8 cellular contexts compared by ENCODE assay signal in genomic region chr16:89922477-89922883, GRCh38. TPM values are rescaled to one million over a fixed set of nuclear protein-coding genes. Genes with fewer than 3 reads are reported as not detected.
DNase-seq lines count a peak whose midpoint lies in the region; ATAC-seq and TF ChIP-seq lines count a peak whose summit lies in the region.

No MANE protein-coding gene starts in this region.

- no peaks in the 10 kb centered on the region for H3K27me3 ChIP-seq in GM23248 (replicated peaks; ENCODE audit: insufficient read depth)

- H3K4me3 ChIP-seq in AG04449 (ENCODE audit: low read depth, low read length): peak overlapping the region; percentile 83
- H3K4me3 ChIP-seq in GM23248: peak overlapping the region; percentile 89
- peak overlapping the region; percentile 76 to 85 for H3K4me3 ChIP-seq in cardiac fibroblast (replicated peaks in 1 of 2; ENCODE audit: low read depth in 2 of 2, low read length in 2 of 2)
- peak overlapping the region; percentile 45 to 68 (median 50) for H3K4me3 ChIP-seq in skin epidermis

- H3K4me2 ChIP-seq in GM23248 (ENCODE audit: unreplicated experiment): peak overlapping the region; percentile 99

- H3K36me3 ChIP-seq in GM23248 (ENCODE audit: low read depth): no peaks in the 10 kb centered on the region

- H2AFZ ChIP-seq in GM23248: peak overlapping the region; percentile 74

- H4K20me1 ChIP-seq in GM23248 (ENCODE audit: insufficient read depth): peaks cover under 1% of the 10 kb centered on the region; the same call in 1 of the 2 replicates

- peak; percentile 62 for DNase-seq in AG04449 (ENCODE audit: low read depth, low spot score)
- DNase-seq in GM23248: peak; percentile 96
- peak; percentile 93 for DNase-seq in RKO (ENCODE audit: low spot score)
- peak; percentile 93 to 96 for DNase-seq in cardiac fibroblast (ENCODE audit: low read depth in 2 of 2)
- peak; percentile 59 for DNase-seq in iPS-NIHi7 (ENCODE audit: extremely low spot score)
- no peak for DNase-seq in NK-92 treated with Interleukin-12 subunit alpha and Interleukin-12 subunit beta, amount 100 ng/mL, for 24 hours (lab: John Stamatoyannopoulos, UW)

- H3K79me2 ChIP-seq in GM23248 (ENCODE audit: insufficient read depth): peaks cover 37% of the 10 kb centered on the region

- peak overlapping the region; percentile 99 for H3K27ac ChIP-seq in GM23248
- peak overlapping the region; percentile 61 to 95 (median 81) for H3K27ac ChIP-seq in skin epidermis

- peaks cover 26% of the 10 kb centered on the region for H3F3A ChIP-seq in GM23248 (ENCODE audit: insufficient read depth)

- in situ Hi-C loops in GM23248 (cut with MboI): no loop called here

- H3K4me1 ChIP-seq in GM23248 (ENCODE audit: insufficient read depth): peaks cover 39% of the 10 kb centered on the region

- no peaks in the 10 kb centered on the region for H3K9me3 ChIP-seq in GM23248 (ENCODE audit: low read depth)

- no peak for ATAC-seq in GM18498 (IDR thresholded peaks at IDR 0.05; ENCODE audit: unreplicated experiment)

- CTCF ChIA-PET in AG04449 (lab: Yijun Ruan, JAX): interaction anchor here (1.1 to 4.9 kb wide), 2 partner anchors 11 to 44 kb away, joined by 3 to 34 read pairs; no protein-coding TSS in a partner anchor

- POLR2A ChIA-PET in AG04449 (lab: Yijun Ruan, JAX): interaction anchor here (0.7 to 2.7 kb wide), 13 partner anchors 9 to 100 kb away, joined by 3 to 22 read pairs (median 4); partner anchors contain the start of gene TCF25

- 2 to 3% methylated on average over 18 to 31 of the region's 31 CpGs for WGBS in GM23248 (ENCODE audit: low coverage in 1 of 2, low lambda C conversion rate in 2 of 2, missing lambda C conversion rate in 2 of 2), 2 experiments

- TF ChIP-seq CTCF in AG04449 (IDR thresholded peaks at IDR 0.05; ENCODE audit: insufficient read depth, low read length, missing control alignments): no peak
- TF ChIP-seq CTCF in cardiac fibroblast (IDR thresholded peaks at IDR 0.05; ENCODE audit: low read depth, low read length): no peak

- H3K9ac ChIP-seq in GM23248: peak overlapping the region; percentile 98

- no peaks in the 10 kb centered on the region for H3K9me2 ChIP-seq in GM23248 (ENCODE audit: insufficient read depth)

RNA-seq across cellular contexts. Expression of gene TUBB3, which starts 0.7 kb away (rescaled TPM):
- 215 and 225 TPM in 2 replicates for total RNA-seq in GM23248 (2014; rRNA removed; shearing (Covaris generic))
- polyA plus RNA-seq in GM23248 (2016; fragmentation: Nextera tagmentation; extraction: Ambion mirVana): 95.8 and 96.4 TPM in 2 replicates

RNA-seq across cellular contexts. Expression of gene MC1R, which starts 3.8 kb away (rescaled TPM):
- total RNA-seq in GM23248 (2014; rRNA removed; shearing (Covaris generic)): 5.6 and 7.7 TPM in 2 replicates
- 3.8 and 4.0 TPM in 2 replicates for polyA plus RNA-seq in GM23248 (2016; fragmentation: Nextera tagmentation; extraction: Ambion mirVana)

RNA-seq across cellular contexts. Expression of gene DEF8, which starts 26.1 kb away (rescaled TPM):
- total RNA-seq in GM23248 (2014; rRNA removed; shearing (Covaris generic)): 65.8 and 106 TPM in 2 replicates
- polyA plus RNA-seq in GM23248 (2016; fragmentation: Nextera tagmentation; extraction: Ambion mirVana): 85.3 and 88.9 TPM in 2 replicates

RNA-seq across cellular contexts. Expression of gene TCF25, which starts 49.1 kb away (rescaled TPM):
- total RNA-seq in GM23248 (2014; rRNA removed; shearing (Covaris generic)): 143 and 166 TPM in 2 replicates
- polyA plus RNA-seq in GM23248 (2016; fragmentation: Nextera tagmentation; extraction: Ambion mirVana): 162 and 165 TPM in 2 replicates
